8 cellular contexts compared by ENCODE assay signal in the genomic region with DNA sequence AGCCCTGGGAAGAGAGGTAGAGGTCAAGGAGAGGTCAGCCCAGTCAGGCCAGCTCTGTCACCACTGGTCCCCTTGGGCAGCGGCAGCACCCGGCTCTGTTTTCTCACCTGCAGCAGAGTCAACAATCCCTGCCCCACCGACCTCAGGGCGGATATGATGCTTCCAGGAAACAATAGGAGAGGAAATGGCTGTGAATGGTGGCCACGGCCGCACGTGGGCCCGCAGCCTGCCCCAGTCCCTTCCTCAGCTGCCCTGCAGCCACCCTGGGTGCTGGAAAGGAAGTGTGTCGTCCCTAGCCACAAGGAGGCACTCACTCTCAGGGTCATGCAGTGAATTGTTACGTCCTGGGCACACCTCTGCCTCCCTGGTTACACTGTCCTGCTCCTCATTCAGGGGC.
DNase-seq lines count a peak whose midpoint lies in the region; ATAC-seq, FAIRE-seq and TF ChIP-seq lines count a peak whose summit lies in the region.

No MANE protein-coding gene starts in this region.

- WGBS in K562 (ENCODE audit: insufficient coverage, low coverage, missing lambda C conversion rate): 58% methylated on average over 8 of the region's 10 CpGs

- H3K27ac ChIP-seq in K562 (ENCODE audit: extremely low read depth, low read depth, low read length): no peak overlapping the region
- no peak overlapping the region for H3K27ac ChIP-seq in neural progenitor cell

- H3K4me1 Mint-ChIP-seq in neural progenitor cell: no peaks in the 10 kb centered on the region

- peaks cover 3% of the 10 kb centered on the region for H3K9me3 Mint-ChIP-seq in neural progenitor cell

- CTCF ChIA-PET in K562 (lab: Yijun Ruan, JAX; ENCODE audit: low intra/inter-chr PET ratio): no interaction called here

- BruUV-seq in K562 (replicated peaks; lab: Mats Ljungman, UMichigan): no TSS peak

- H3K36me3 ChIP-seq in K562 (ENCODE audit: control insufficient read depth, insufficient read depth, low read length) (no peaks in the 10 kb centered on the region), neural progenitor cell (no peaks in the 10 kb centered on the region)

- TF ChIP-seq CTCF in GM13976 (IDR thresholded peaks at IDR 0.05; ENCODE audit: borderline replicate concordance, control extremely low read depth, extremely low read depth, insufficient read depth, missing control alignments) (peak; percentile 53), K562 (IDR thresholded peaks at IDR 0.05 in 2 of 3, conservative IDR thresholded peaks at IDR 0.05 in 1 of 3; ENCODE audit: insufficient read depth in 2 of 3, low read depth in 1 of 3, low read length in 3 of 3) (peak; percentile 39 to 56 (median 55)), neural progenitor cell (IDR thresholded peaks at IDR 0.05) (peak; percentile 18)

- no peak for FAIRE-seq in K562 (lab: Jason Lieb, UNC)

- peak overlapping the region; percentile 53; the same call in 1 of the 2 replicates for H2AFZ ChIP-seq in K562 (ENCODE audit: low read depth, low read length)
- H2AFZ ChIP-seq in neural progenitor cell (replicated peaks): no peak overlapping the region

- H3K4me1 ChIP-seq in K562 (replicated peaks in 1 of 2; ENCODE audit: control insufficient read depth in 2 of 2, insufficient read depth in 2 of 2, low read length in 2 of 2): peaks cover 0 to 4% of the 10 kb centered on the region in 2 experiments; a peak in 2 of 5 replicates
- H3K4me1 ChIP-seq in neural progenitor cell: no peaks in the 10 kb centered on the region

- POLR2A ChIA-PET in K562 (lab: Yijun Ruan, JAX): interaction anchor here (0.6 kb wide), 1 partner anchor 205 kb away, joined by 3 read pairs; no protein-coding TSS in a partner anchor

- in situ Hi-C loops in GM13976 (cut with MboI; ENCODE audit: low sequenced_read_pairs, unreplicated experiment): no loop called here
- in situ Hi-C loops in K562 (cut with MboI): no loop called here

- no peak overlapping the region for H3K27ac Mint-ChIP-seq in neural progenitor cell

- H3K4me3 ChIP-seq in K562 (no peak overlapping the region), neural progenitor cell (no peak overlapping the region)

- no peaks in the 10 kb centered on the region for H3K27me3 ChIP-seq in K562 (ENCODE audit: control insufficient read depth in 2 of 2, insufficient read depth in 2 of 2, low read length in 2 of 2)
- no peaks in the 10 kb centered on the region for H3K27me3 ChIP-seq in neural progenitor cell

- no peaks in the 10 kb centered on the region for H3K9me1 ChIP-seq in K562 (ENCODE audit: control insufficient read depth, insufficient read depth, low read length)

- H3K9ac ChIP-seq in K562 (ENCODE audit: insufficient read depth in 1 of 2, low read depth in 2 of 2, low read length in 2 of 2) (peak overlapping the region in 1 of 2 experiments; percentile 29; a peak in 1 of 4 replicates), neural progenitor cell (no peak overlapping the region)

- no peak for TF ChIP-seq EP300 in K562 (IDR thresholded peaks at IDR 0.05; ENCODE audit: low read length)

- H3K4me2 ChIP-seq in K562 (ENCODE audit: insufficient read depth, low read length) (no peak overlapping the region), neural progenitor cell (no peak overlapping the region)

- H4K20me1 ChIP-seq in K562 (replicated peaks; ENCODE audit: control insufficient read depth, insufficient read depth, low read length) (no peaks in the 10 kb centered on the region), neural progenitor cell (ENCODE audit: low read depth) (no peaks in the 10 kb centered on the region)

- H3K36me3 Mint-ChIP-seq in neural progenitor cell: no peaks in the 10 kb centered on the region

- H3K9me3 ChIP-seq in K562 (replicated peaks; ENCODE audit: control insufficient read depth, insufficient read depth, low read depth, low read length): no peaks in the 10 kb centered on the region
- no peaks in the 10 kb centered on the region for H3K9me3 ChIP-seq in neural progenitor cell (ENCODE audit: low read depth)

- TF ChIP-seq POLR2A in K562 (conservative IDR thresholded peaks at IDR 0.05): no peak

- DNase-seq in GM13976 (ENCODE audit: low spot score): peak; percentile 63
- peak; percentile 34 for DNase-seq in NOMO-1 treated with dmso at 0.1 percent for 144 hours (lab: John Stamatoyannopoulos, UW; ENCODE audit: unreplicated experiment)
- peak in 2 of 4 experiments; percentile 24 to 39 for DNase-seq in K562 (ENCODE audit: extremely low read depth in 1 of 4, low spot score in 3 of 4)
- no peak for DNase-seq in neural progenitor cell (ENCODE audit: low spot score)
- DNase-seq in HuH-7 (ENCODE audit: low spot score): no peak
- DNase-seq in GM03348 (ENCODE audit: low spot score): no peak
- DNase-seq in NCI-H2081 (lab: John Stamatoyannopoulos, UW): no peak

- intact Hi-C loops in K562 (cut with micrococcal nuclease): no loop called here

- TF ChIP-seq RAD21 in K562 (CRISPR knock-in tag; conservative IDR thresholded peaks at IDR 0.05 in 1 of 2, IDR thresholded peaks at IDR 0.05 in 1 of 2): peak; percentile 47 to 63

- ATAC-seq in K562 (peak; percentile 91), HG02938 (IDR thresholded peaks at IDR 0.05; ENCODE audit: unreplicated experiment) (no peak)

- H3K4me3 Mint-ChIP-seq in neural progenitor cell: no peak overlapping the region

- H3K79me2 ChIP-seq in K562 (ENCODE audit: control insufficient read depth, insufficient read depth, low read length) (no peaks in the 10 kb centered on the region), neural progenitor cell (ENCODE audit: low read depth) (no peaks in the 10 kb centered on the region)

- H3K27me3 Mint-ChIP-seq in neural progenitor cell (ENCODE audit: insufficient read depth, low read depth): peaks cover 14% of the 10 kb centered on the region

- H3F3A ChIP-seq in neural progenitor cell (ENCODE audit: low read depth): no peaks in the 10 kb centered on the region

TF ChIP-seq in K562, 482 proteins besides CTCF, POLR2A, EP300 and RAD21:
- TF ChIP-seq ESRRA (IDR thresholded peaks at IDR 0.05; ENCODE audit: borderline replicate concordance, low read depth): 0 out of 2 replicates have a peak, but pooled peaks have one; percentile 11
- TF ChIP-seq, protein P1, sequence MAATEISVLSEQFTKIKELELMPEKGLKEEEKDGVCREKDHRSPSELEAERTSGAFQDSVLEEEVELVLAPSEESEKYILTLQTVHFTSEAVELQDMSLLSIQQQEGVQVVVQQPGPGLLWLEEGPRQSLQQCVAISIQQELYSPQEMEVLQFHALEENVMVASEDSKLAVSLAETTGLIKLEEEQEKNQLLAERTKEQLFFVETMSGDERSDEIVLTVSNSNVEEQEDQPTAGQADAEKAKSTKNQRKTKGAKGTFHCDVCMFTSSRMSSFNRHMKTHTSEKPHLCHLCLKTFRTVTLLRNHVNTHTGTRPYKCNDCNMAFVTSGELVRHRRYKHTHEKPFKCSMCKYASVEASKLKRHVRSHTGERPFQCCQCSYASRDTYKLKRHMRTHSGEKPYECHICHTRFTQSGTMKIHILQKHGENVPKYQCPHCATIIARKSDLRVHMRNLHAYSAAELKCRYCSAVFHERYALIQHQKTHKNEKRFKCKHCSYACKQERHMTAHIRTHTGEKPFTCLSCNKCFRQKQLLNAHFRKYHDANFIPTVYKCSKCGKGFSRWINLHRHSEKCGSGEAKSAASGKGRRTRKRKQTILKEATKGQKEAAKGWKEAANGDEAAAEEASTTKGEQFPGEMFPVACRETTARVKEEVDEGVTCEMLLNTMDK (IDR thresholded peaks at IDR 0.05; ENCODE audit: borderline replicate concordance, insufficient read depth, low read depth, low read length, poor library complexity, severe bottlenecking): peak; percentile 8
- TF ChIP-seq SMC3 (conservative IDR thresholded peaks at IDR 0.05; ENCODE audit: insufficient read depth, low read depth, low read length): peak; percentile 45; the same call in 1 of the 2 replicates
- no peak for TF ChIP-seq ZNF282 (CRISPR knock-in tag; IDR thresholded peaks at IDR 0.05)
- no peak for TF ChIP-seq NR1H2 (CRISPR knock-in tag; IDR thresholded peaks at IDR 0.05)
- no peak for TF ChIP-seq MTA3 (IDR thresholded peaks at IDR 0.05; ENCODE audit: borderline replicate concordance)
- TF ChIP-seq SRF (CRISPR knock-in tag; IDR thresholded peaks at IDR 0.05): peak in 1 of 2 experiments; percentile 83; a peak in 1 of 4 replicates

Comparison
In these comparisons a context has a peak if more than half of its experiments do, and no peak if none do; other contexts are left out.
1. DNase-seq: peak in GM13976 (single experiment) and NOMO-1 treated with dmso at 0.1 percent for 144 hours (single experiment); none in neural progenitor cell (single experiment), HuH-7 (single experiment), GM03348 (single experiment) and NCI-H2081 (0 of 2).
2. Peak in every context shown above with its lines, with median percentiles within 50 percentile points of each other: CTCF ChIP-seq.